15 cellular contexts compared by ENCODE assay signal in the genomic region with DNA sequence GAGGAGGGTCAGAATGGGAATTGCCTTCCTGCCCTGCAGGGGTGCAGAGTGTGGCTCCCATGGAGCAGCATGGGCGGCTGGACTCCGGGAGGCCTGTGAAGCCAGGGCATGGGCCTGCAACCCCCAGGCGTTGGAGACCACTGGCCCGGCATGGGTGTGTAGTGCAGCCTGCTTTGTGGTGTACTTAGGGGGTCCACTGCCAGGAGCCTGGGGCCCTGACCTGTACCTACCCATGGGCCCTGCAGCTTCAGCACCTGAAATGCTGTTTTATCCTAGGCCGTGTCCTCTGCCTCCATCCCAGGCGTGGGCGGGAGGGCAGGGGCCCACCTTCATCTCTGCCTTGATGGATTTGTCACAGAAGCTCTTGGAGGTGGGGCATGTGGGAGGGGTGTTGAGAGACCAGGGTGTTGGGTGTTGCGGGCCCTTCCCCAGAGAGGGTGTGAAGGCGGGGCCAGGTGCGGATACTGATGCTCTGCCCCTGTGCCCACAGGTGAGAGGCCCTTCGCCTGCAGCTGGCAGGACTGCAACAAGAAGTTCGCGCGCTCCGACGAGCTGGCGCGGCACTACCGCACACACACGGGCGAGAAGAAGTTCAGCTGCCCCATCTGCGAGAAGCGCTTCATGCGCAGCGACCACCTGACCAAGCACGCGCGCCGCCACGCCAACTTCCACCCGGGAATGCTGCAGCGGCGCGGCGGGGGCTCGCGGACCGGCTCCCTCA. TPM values are rescaled to one million over a fixed set of nuclear protein-coding genes. Genes with fewer than 3 reads are reported as not detected.
DNase-seq lines count a peak whose midpoint lies in the region; ATAC-seq and TF ChIP-seq lines count a peak whose summit lies in the region.
"Had no signal": no experiment of that assay in that cellular context is flagged by ENCODE, and none has a peak within 500 bp of the region (broad histone marks: within the 10 kb centered on the region; RNA-seq: fewer than 3 reads in every experiment).

No MANE protein-coding gene starts in this region.

- H3K27me3 ChIP-seq in CD4-positive, CD25-positive, alpha-beta regulatory T cell (ENCODE audit: control insufficient read depth, insufficient read depth, low read length) = no peaks in the 10 kb centered on the region
- no peaks in the 10 kb centered on the region for H3K27me3 ChIP-seq in SJCRH30
- no peaks in the 10 kb centered on the region for H3K27me3 ChIP-seq in smooth muscle cell (ENCODE audit: low read depth)
- H3K27me3 ChIP-seq: SJSA1 had no signal

- H3K9me3 ChIP-seq in CD4-positive, CD25-positive, alpha-beta regulatory T cell (ENCODE audit: control insufficient read depth in 2 of 2, low read length in 2 of 2) = peaks cover 5% of the 10 kb centered on the region in 2 experiments
- H3K9me3 ChIP-seq in SJCRH30 (replicated peaks) = peaks cover 3% of the 10 kb centered on the region; the same call in 1 of the 2 replicates
- no peaks in the 10 kb centered on the region for H3K9me3 ChIP-seq in smooth muscle cell (replicated peaks; ENCODE audit: low read depth)

- H3K4me2 ChIP-seq in smooth muscle cell = peak overlapping the region; percentile 16

- WGBS in smooth muscle cell (ENCODE audit: low lambda C conversion rate) = 98% methylated on average over 19 of the region's 38 CpGs

- ATAC-seq in CD4-positive, CD25-positive, alpha-beta regulatory T cell (ENCODE audit: low read depth in 2 of 2) = no peak
- no peak for ATAC-seq in HG03139 (IDR thresholded peaks at IDR 0.05; ENCODE audit: unreplicated experiment)
- ATAC-seq: left colon had no signal

- H3F3A ChIP-seq in smooth muscle cell (ENCODE audit: low read depth) = no peaks in the 10 kb centered on the region

- H3K27ac Mint-ChIP-seq in CD4-positive, CD25-positive, alpha-beta regulatory T cell = peak overlapping the region in 1 of 3 donors; percentile 91
- H3K27ac Mint-ChIP-seq in glutamatergic neuron (ENCODE audit: unreplicated experiment) (peak overlapping the region; percentile 94), progenitor cell of endocrine pancreas (no peak overlapping the region)

- no peak overlapping the region for H2AFZ ChIP-seq in smooth muscle cell (ENCODE audit: low read depth)

- no peak for DNase-seq in CD4-positive, CD25-positive, alpha-beta regulatory T cell
- DNase-seq in SJCRH30 (no peak), glutamatergic neuron (no peak), smooth muscle cell (lab: John Stamatoyannopoulos, UW; ENCODE audit: unreplicated experiment) (no peak), NCI-H1694 treated with DMSO at 0.1 percent for 48 hours (lab: John Stamatoyannopoulos, UW) (no peak), progenitor cell of endocrine pancreas (ENCODE audit: low spot score, unreplicated experiment) (no peak), amygdala (lab: John Stamatoyannopoulos, UW) (no peak)
- DNase-seq: cerebellar nuclear complex, KBM-7, left colon, NCI-H1105 had no signal

- H3K27me3 Mint-ChIP-seq in CD4-positive, CD25-positive, alpha-beta regulatory T cell = no peaks in the 10 kb centered on the region
- H3K27me3 Mint-ChIP-seq in glutamatergic neuron (ENCODE audit: unreplicated experiment) (peaks cover 33% of the 10 kb centered on the region), progenitor cell of endocrine pancreas (no peaks in the 10 kb centered on the region)
- H3K27me3 Mint-ChIP-seq: activated naive CD4-positive, alpha-beta T cell treated with anti-CD3 and anti-CD28 coated beads, Interleukin-2, amount 50 U/mL, for 24 hours had no signal

- H3K4me3 Mint-ChIP-seq in CD4-positive, CD25-positive, alpha-beta regulatory T cell = peak overlapping the region in 3 of 4 donors; percentile 27 to 75 (median 29)
- H3K4me3 Mint-ChIP-seq in glutamatergic neuron (ENCODE audit: unreplicated experiment) = no peak overlapping the region
- H3K4me3 Mint-ChIP-seq in progenitor cell of endocrine pancreas (ENCODE audit: low read depth) = no peak overlapping the region
- H3K4me3 Mint-ChIP-seq: activated naive CD4-positive, alpha-beta T cell treated with anti-CD3 and anti-CD28 coated beads, Interleukin-2, amount 50 U/mL, for 24 hours had no signal

- H3K4me1 Mint-ChIP-seq in CD4-positive, CD25-positive, alpha-beta regulatory T cell = peaks cover 27 to 96% (median 49%) of the 10 kb centered on the region in 4 donors
- H3K4me1 Mint-ChIP-seq in glutamatergic neuron (ENCODE audit: low read depth, unreplicated experiment) (peaks cover 63% of the 10 kb centered on the region), progenitor cell of endocrine pancreas (ENCODE audit: low read depth) (peaks cover 21% of the 10 kb centered on the region)

- H3K9ac ChIP-seq in smooth muscle cell (ENCODE audit: low read depth) = no peak overlapping the region

- H3K4me3 ChIP-seq in CD4-positive, CD25-positive, alpha-beta regulatory T cell (ENCODE audit: low read depth, low read length) = no peak overlapping the region
- H3K4me3 ChIP-seq in SJCRH30 (no peak overlapping the region), smooth muscle cell (no peak overlapping the region)
- H3K4me3 ChIP-seq: SJSA1 had no signal

- H3K79me2 ChIP-seq in smooth muscle cell (ENCODE audit: low read depth) = peaks cover 90% of the 10 kb centered on the region

- H3K9me3 Mint-ChIP-seq in CD4-positive, CD25-positive, alpha-beta regulatory T cell = peaks cover 0 to 6% (median 0%) of the 10 kb centered on the region in 7 donors
- H3K9me3 Mint-ChIP-seq in glutamatergic neuron (ENCODE audit: unreplicated experiment) = peaks cover 38% of the 10 kb centered on the region
- H3K9me3 Mint-ChIP-seq in progenitor cell of endocrine pancreas (ENCODE audit: low read depth) = peaks cover 3% of the 10 kb centered on the region
- H3K9me3 Mint-ChIP-seq: activated naive CD4-positive, alpha-beta T cell treated with anti-CD3 and anti-CD28 coated beads, Interleukin-2, amount 50 U/mL, for 24 hours had no signal

- H3K4me1 ChIP-seq in CD4-positive, CD25-positive, alpha-beta regulatory T cell (ENCODE audit: control insufficient read depth, insufficient read depth, low read length, poor library complexity, severe bottlenecking) = peaks cover 88% of the 10 kb centered on the region
- H3K4me1 ChIP-seq in SJCRH30 (peaks cover 18% of the 10 kb centered on the region), smooth muscle cell (ENCODE audit: low read depth) (peaks cover 7% of the 10 kb centered on the region)

- peaks cover 24% of the 10 kb centered on the region for H3K36me3 Mint-ChIP-seq in CD4-positive, CD25-positive, alpha-beta regulatory T cell
- H3K36me3 Mint-ChIP-seq in glutamatergic neuron (ENCODE audit: unreplicated experiment) = no peaks in the 10 kb centered on the region
- peaks cover 10% of the 10 kb centered on the region for H3K36me3 Mint-ChIP-seq in progenitor cell of endocrine pancreas (ENCODE audit: insufficient read depth)

- no peak overlapping the region for H3K27ac ChIP-seq in CD4-positive, CD25-positive, alpha-beta regulatory T cell (ENCODE audit: insufficient read depth, low read length, poor library complexity, severe bottlenecking)
- H3K27ac ChIP-seq in SJCRH30 (peak overlapping the region; percentile 72), smooth muscle cell (ENCODE audit: low read depth) (no peak overlapping the region)
- H3K27ac ChIP-seq: SJSA1, VCaP had no signal

- H4K20me1 ChIP-seq in smooth muscle cell (ENCODE audit: low read depth) = peaks cover 92% of the 10 kb centered on the region

- peaks cover 47% of the 10 kb centered on the region for H3K36me3 ChIP-seq in CD4-positive, CD25-positive, alpha-beta regulatory T cell (ENCODE audit: control insufficient read depth, insufficient read depth, low read length)
- H3K36me3 ChIP-seq in SJCRH30 (no peaks in the 10 kb centered on the region), smooth muscle cell (ENCODE audit: low read depth) (no peaks in the 10 kb centered on the region)

- TF ChIP-seq CTCF in glutamatergic neuron (IDR thresholded peaks at IDR 0.05; ENCODE audit: partially characterized antibody, unreplicated experiment) (no peak), smooth muscle cell (IDR thresholded peaks at IDR 0.05; ENCODE audit: borderline replicate concordance, insufficient read depth, poor library complexity, severe bottlenecking) (no peak), progenitor cell of endocrine pancreas (IDR thresholded peaks at IDR 0.05; ENCODE audit: unreplicated experiment) (no peak)

RNA-seq across cellular contexts. Expression of a gene that starts 45.0 kb away (rescaled TPM):
- 227 TPM for total RNA-seq in CD4-positive, CD25-positive, alpha-beta regulatory T cell
- 10 to 100 TPM; 36.3 to 52.1 (median 47.7) TPM for polyA plus RNA-seq in CD4-positive, CD25-positive, alpha-beta regulatory T cell
- total RNA-seq in SJCRH30 (2014; rRNA removed; shearing (Covaris generic)) = 33.1 and 34.7 TPM in 2 replicates
- 141 TPM for total RNA-seq in glutamatergic neuron (ENCODE audit: unreplicated experiment)
- 74.2 and 77.4 TPM in 2 replicates for total RNA-seq in smooth muscle cell
- 42.1 and 58.0 TPM in 2 replicates for polyA plus RNA-seq in smooth muscle cell
- total RNA-seq in progenitor cell of endocrine pancreas = 26.9 and 34.0 TPM in 2 replicates

Comparison
In these comparisons a context has a peak if more than half of its experiments do, and no peak if none do; other contexts are left out.
1. H3K4me3 Mint-ChIP-seq: peak in CD4-positive, CD25-positive, alpha-beta regulatory T cell (3 of 4); none in glutamatergic neuron (single experiment) and progenitor cell of endocrine pancreas (single experiment).